19 cellular contexts compared by ENCODE assay signal in the genomic region with DNA sequence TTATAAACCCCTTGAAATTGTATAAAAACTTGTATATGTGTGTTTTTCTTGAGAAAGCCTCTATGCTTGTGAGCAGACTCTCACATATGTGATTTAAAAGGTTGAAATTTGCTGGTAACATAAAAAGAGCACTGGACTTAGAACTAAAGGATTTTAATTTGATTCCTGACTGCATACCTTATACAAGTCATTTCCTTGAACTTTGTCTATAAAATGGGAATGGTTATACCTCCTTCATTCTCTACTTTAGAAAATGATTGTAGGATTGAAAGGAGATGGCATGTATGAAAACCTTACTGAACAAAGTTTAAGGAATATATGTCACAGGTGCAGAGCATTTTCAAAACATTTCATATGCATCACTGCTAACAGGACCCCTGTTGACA. TPM values are rescaled to one million over a fixed set of nuclear protein-coding genes. Genes with fewer than 3 reads are reported as not detected.
"Had no signal": no experiment of that assay in that cellular context is flagged by ENCODE, and none has a peak within 500 bp of the region (broad histone marks: within the 10 kb centered on the region; RNA-seq: fewer than 3 reads in every experiment).

No MANE protein-coding gene starts in this region.

- H3K27ac Mint-ChIP-seq: activated CD8-positive, alpha-beta memory T cell treated with anti-CD3 and anti-CD28 coated beads, Interleukin-2, amount 10 ng/mL, durations not matched to agents 7 days and 5 days; activated naive CD8-positive, alpha-beta T cell; nephron; stimulated activated naive CD8-positive, alpha-beta T cell treated with anti-CD3 and anti-CD28 coated beads, Interleukin-15, Interleukin-2, amounts not matched to agents 100 ng/mL and 50 ng/mL, for 24 hours had no signal

- H3K27me3 Mint-ChIP-seq: activated CD8-positive, alpha-beta memory T cell treated with anti-CD3 and anti-CD28 coated beads, Interleukin-2, amount 10 ng/mL, durations not matched to agents 7 days and 5 days; activated naive CD8-positive, alpha-beta T cell; stimulated activated naive CD8-positive, alpha-beta T cell treated with anti-CD3 and anti-CD28 coated beads, Interleukin-15, Interleukin-2, amounts not matched to agents 100 ng/mL and 50 ng/mL, for 24 hours had no signal

- H3K79me2 ChIP-seq: hepatocyte had no signal

- H2AFZ ChIP-seq: hepatocyte had no signal

- H3K27ac ChIP-seq: colonic mucosa, left lung, suprapubic skin, upper lobe of left lung had no signal

- H3K4me2 ChIP-seq: hepatocyte had no signal

- H3K4me1 ChIP-seq: colonic mucosa had no signal

- H3K4me3 Mint-ChIP-seq: activated CD8-positive, alpha-beta memory T cell treated with anti-CD3 and anti-CD28 coated beads, Interleukin-2, amount 10 ng/mL, durations not matched to agents 7 days and 5 days; activated naive CD8-positive, alpha-beta T cell; nephron; stimulated activated naive CD8-positive, alpha-beta T cell treated with anti-CD3 and anti-CD28 coated beads, Interleukin-15, Interleukin-2, amounts not matched to agents 100 ng/mL and 50 ng/mL, for 24 hours had no signal

- H3K9me3 Mint-ChIP-seq: nephron; stimulated activated naive CD8-positive, alpha-beta T cell treated with anti-CD3 and anti-CD28 coated beads, Interleukin-15, Interleukin-2, amounts not matched to agents 100 ng/mL and 50 ng/mL, for 24 hours had no signal

- H3K4me3 ChIP-seq: colonic mucosa, hepatocyte, left lung, suprapubic skin, upper lobe of left lung had no signal

- H3K27me3 ChIP-seq: colonic mucosa, hepatocyte, left lung, suprapubic skin, upper lobe of left lung had no signal

- DNase-seq: activated CD4-positive, alpha-beta T cell treated with anti-CD3 and anti-CD28 coated beads, Interleukin-2, amount 50 U/mL, for 4 hours; activated CD8-positive, alpha-beta memory T cell treated with anti-CD3 and anti-CD28 coated beads, Interleukin-2, amount 10 ng/mL, durations not matched to agents 7 days and 5 days; activated gamma-delta T cell; activated T-cell treated with anti-CD3 and anti-CD28 coated beads, Interleukin-2, amount 50 U/mL, for 1 hour; amniotic stem cell; central memory CD4-positive, alpha-beta T cell; colonic mucosa; left lung; nucleus accumbens; posterior cingulate gyrus; retina; stimulated activated CD4-positive, alpha-beta T cell treated with anti-CD3 and anti-CD28 coated beads, Interleukin-4, amount 100 ng/mL, for 24 hours; SW 1271; upper lobe of left lung had no signal

- H3K9me3 ChIP-seq: colonic mucosa, left lung, suprapubic skin, upper lobe of left lung had no signal

RNA-seq across cellular contexts. Expression of gene PLLP, which starts 49.8 kb away (rescaled TPM):
- total RNA-seq: activated CD8-positive, alpha-beta memory T cell treated with anti-CD3 and anti-CD28 coated beads, Interleukin-2, amount 10 ng/mL, durations not matched to agents 7 days and 5 days had no signal
